In genomic region chr20:3032624-3033023, GRCh38 we compare ENCODE assay signal across 18 cellular contexts. TPM values are rescaled to one million over a fixed set of nuclear protein-coding genes. Genes with fewer than 3 reads are reported as not detected.
"Had no signal": no experiment of that assay in that cellular context is flagged by ENCODE, and none has a peak within 500 bp of the region (broad histone marks: within the 10 kb centered on the region; RNA-seq: fewer than 3 reads in every experiment).

No MANE protein-coding gene starts in this region.

- H3K27me3 ChIP-seq: ascending aorta, hepatocyte, sigmoid colon had no signal

- ATAC-seq: activated CD8-positive, alpha-beta T cell treated with anti-CD3 and anti-CD28 coated beads, Interleukin-2, amount 10 ng/mL, durations not matched to agents 7 days and 5 days; naive thymus-derived CD4-positive, alpha-beta T cell; stimulated activated naive CD8-positive, alpha-beta T cell treated with anti-CD3 and anti-CD28 coated beads, Interleukin-15, Interleukin-2, amounts not matched to agents 100 U/mL and 50 U/mL, for 24 hours had no signal

- H3K27me3 Mint-ChIP-seq: activated CD4-positive, alpha-beta T cell treated with anti-CD3 and anti-CD28 coated beads, Interleukin-2, amount 10 ng/mL, durations not matched to agents 7 days and 5 days; naive thymus-derived CD4-positive, alpha-beta T cell had no signal

- H3K27ac ChIP-seq: ascending aorta, hepatocyte, sigmoid colon had no signal

- H3K4me3 Mint-ChIP-seq: activated CD4-positive, alpha-beta T cell treated with anti-CD3 and anti-CD28 coated beads, Interleukin-2, amount 10 ng/mL, durations not matched to agents 7 days and 5 days; activated CD8-positive, alpha-beta T cell treated with anti-CD3 and anti-CD28 coated beads, Interleukin-2, amount 10 ng/mL, durations not matched to agents 7 days and 5 days; activated naive CD4-positive, alpha-beta T cell treated with anti-CD3 and anti-CD28 coated beads for 36 hours; activated T-cell treated with anti-CD3 and anti-CD28 coated beads, Interleukin-2, amount 50 U/mL, for 4 hours; naive thymus-derived CD4-positive, alpha-beta T cell had no signal

- H3K27ac Mint-ChIP-seq: activated CD4-positive, alpha-beta T cell treated with anti-CD3 and anti-CD28 coated beads, Interleukin-2, amount 10 ng/mL, durations not matched to agents 7 days and 5 days; activated CD8-positive, alpha-beta T cell treated with anti-CD3 and anti-CD28 coated beads, Interleukin-2, amount 10 ng/mL, durations not matched to agents 7 days and 5 days; activated naive CD4-positive, alpha-beta T cell treated with anti-CD3 and anti-CD28 coated beads for 36 hours; naive thymus-derived CD4-positive, alpha-beta T cell had no signal

- H3K4me1 ChIP-seq: ascending aorta, sigmoid colon had no signal

- H3K4me1 Mint-ChIP-seq: activated CD4-positive, alpha-beta T cell treated with anti-CD3 and anti-CD28 coated beads, Interleukin-2, amount 10 ng/mL, durations not matched to agents 7 days and 5 days had no signal

- H3K9me3 ChIP-seq: ascending aorta, sigmoid colon had no signal

- DNase-seq: activated CD4-positive, alpha-beta T cell treated with anti-CD3 and anti-CD28 coated beads, Interleukin-2, amount 10 ng/mL, durations not matched to agents 7 days and 5 days; activated CD8-positive, alpha-beta T cell treated with anti-CD3 and anti-CD28 coated beads, Interleukin-2, amount 10 ng/mL, durations not matched to agents 7 days and 5 days; activated naive CD4-positive, alpha-beta T cell treated with anti-CD3 and anti-CD28 coated beads for 36 hours; activated T-cell treated with anti-CD3 and anti-CD28 coated beads, Interleukin-2, amount 50 U/mL, for 4 hours; effector CD4-positive, alpha-beta T cell; mesenchymal stem cell; naive thymus-derived CD4-positive, alpha-beta T cell; sigmoid colon; stimulated activated naive CD8-positive, alpha-beta T cell treated with anti-CD3 and anti-CD28 coated beads, Interleukin-15, Interleukin-2, amounts not matched to agents 100 U/mL and 50 U/mL, for 24 hours; T1000; trophoblast cell had no signal

- H3K4me3 ChIP-seq: ascending aorta, hepatocyte, sigmoid colon had no signal

- H3K9me3 Mint-ChIP-seq: activated CD4-positive, alpha-beta T cell treated with anti-CD3 and anti-CD28 coated beads, Interleukin-2, amount 10 ng/mL, durations not matched to agents 7 days and 5 days; activated naive CD4-positive, alpha-beta T cell treated with anti-CD3 and anti-CD28 coated beads for 36 hours; activated T-cell treated with anti-CD3 and anti-CD28 coated beads, Interleukin-2, amount 50 U/mL, for 4 hours had no signal

RNA-seq across cellular contexts. Expression of gene GNRH2, which starts 10.8 kb away (rescaled TPM):
- total RNA-seq: activated naive CD4-positive, alpha-beta T cell treated with anti-CD3 and anti-CD28 coated beads for 36 hours; ascending aorta; osteocyte; pulmonary artery endothelial cell had no signal
- polyA plus RNA-seq: naive thymus-derived CD4-positive, alpha-beta T cell had no signal

RNA-seq across cellular contexts. Expression of gene OXT, which starts 38.8 kb away (rescaled TPM):
- total RNA-seq: activated CD4-positive, alpha-beta T cell treated with anti-CD3 and anti-CD28 coated beads, Interleukin-2, amount 10 ng/mL, durations not matched to agents 7 days and 5 days; activated CD8-positive, alpha-beta T cell treated with anti-CD3 and anti-CD28 coated beads, Interleukin-2, amount 10 ng/mL, durations not matched to agents 7 days and 5 days; activated naive CD4-positive, alpha-beta T cell treated with anti-CD3 and anti-CD28 coated beads for 36 hours; ascending aorta; hepatocyte; osteocyte; pulmonary artery endothelial cell; sigmoid colon had no signal

RNA-seq across cellular contexts. Expression of gene AVP, which starts 51.9 kb away (rescaled TPM):
- total RNA-seq: activated CD4-positive, alpha-beta T cell treated with anti-CD3 and anti-CD28 coated beads, Interleukin-2, amount 10 ng/mL, durations not matched to agents 7 days and 5 days; activated CD8-positive, alpha-beta T cell treated with anti-CD3 and anti-CD28 coated beads, Interleukin-2, amount 10 ng/mL, durations not matched to agents 7 days and 5 days; activated naive CD4-positive, alpha-beta T cell treated with anti-CD3 and anti-CD28 coated beads for 36 hours; activated T-cell treated with anti-CD3 and anti-CD28 coated beads, Interleukin-2, amount 50 U/mL, for 4 hours; ascending aorta; mucosa of gallbladder; osteocyte; pulmonary artery endothelial cell; sigmoid colon; T-helper 1 cell treated with Interleukin-12 subunit alpha and Interleukin-12 subunit beta and Interleukin-4 antibody, amounts not matched to agents 30 ng/mL and 1 ng/mL, for 36 hours had no signal
- polyA plus RNA-seq: esophagus; naive thymus-derived CD4-positive, alpha-beta T cell; sigmoid colon had no signal
